Comparison of ENCODE assay signal across 18 cellular contexts in the genomic region with DNA sequence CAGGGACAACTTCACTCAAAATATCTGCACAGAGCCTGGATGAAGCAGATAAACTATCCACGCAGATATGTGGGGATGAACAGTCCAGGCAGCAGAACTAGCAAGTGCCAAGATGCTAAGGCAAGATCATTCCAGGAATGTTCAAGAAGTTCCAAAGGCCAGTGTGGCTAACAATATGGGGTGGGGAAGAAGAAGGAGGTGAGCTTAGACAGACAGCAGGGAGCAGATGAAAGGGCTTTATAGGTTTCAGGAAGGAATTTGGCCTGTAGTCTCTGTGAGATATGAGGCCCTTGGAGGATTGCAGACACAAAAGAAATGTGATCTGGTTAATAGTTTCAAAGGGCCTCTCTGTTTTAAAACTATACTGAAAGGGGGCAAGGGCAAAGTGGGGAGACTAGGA.
A peak's percentile ranks its signal among the peaks of the same experiment; 100 is the strongest.
DNase-seq lines count a peak whose midpoint lies in the region; ATAC-seq and TF ChIP-seq lines count a peak whose summit lies in the region.
"Had no signal": no experiment of that assay in that cellular context is flagged by ENCODE, and none has a peak within 500 bp of the region (broad histone marks: within the 10 kb centered on the region; RNA-seq: fewer than 3 reads in every experiment).

No MANE protein-coding gene starts in this region.

- no peak overlapping the region for H2AK5ac ChIP-seq in mesendoderm (ENCODE audit: low read length)

- no peaks in the 10 kb centered on the region for H3K27me3 ChIP-seq in mesendoderm (ENCODE audit: insufficient read depth, low read length, poor library complexity)

- TF ChIP-seq CTCF in glutamatergic neuron (IDR thresholded peaks at IDR 0.05; ENCODE audit: partially characterized antibody, unreplicated experiment) (no peak), nephron (IDR thresholded peaks at IDR 0.05; ENCODE audit: unreplicated experiment in 3 of 3) (no peak)

- H3K9ac ChIP-seq in mesendoderm (ENCODE audit: low read length): no peak overlapping the region
- H3K9ac ChIP-seq: GM23248 had no signal

- H2BK5ac ChIP-seq in mesendoderm (ENCODE audit: low read length): no peak overlapping the region

- no peak overlapping the region for H4K8ac ChIP-seq in mesendoderm (ENCODE audit: low read depth, low read length)

- no peaks in the 10 kb centered on the region for H3K79me2 ChIP-seq in mesendoderm (ENCODE audit: control insufficient read depth, insufficient read depth, low read length)

- no peak for ATAC-seq in HG02840 (IDR thresholded peaks at IDR 0.05; ENCODE audit: low FRiP score, unreplicated experiment)
- ATAC-seq: GM12878 had no signal

- no peak overlapping the region for H4K5ac ChIP-seq in mesendoderm (ENCODE audit: low read length)

- H3K4me3 ChIP-seq in mesendoderm (ENCODE audit: low read length): no peak overlapping the region
- H3K4me3 ChIP-seq: GM12878, GM23248 had no signal

- no peak overlapping the region for H3K4me2 ChIP-seq in mesendoderm (ENCODE audit: low read length)

- no peak overlapping the region for H2BK120ac ChIP-seq in mesendoderm (ENCODE audit: low read depth, low read length)

- H3K36me3 ChIP-seq in mesendoderm (ENCODE audit: control insufficient read depth, insufficient read depth, low read length): no peaks in the 10 kb centered on the region

- H3K4me1 ChIP-seq in mesendoderm (ENCODE audit: control insufficient read depth, low read depth, low read length): no peaks in the 10 kb centered on the region

- no peak overlapping the region for H3K4ac ChIP-seq in mesendoderm (ENCODE audit: low read depth, low read length)

- H2BK15ac ChIP-seq in mesendoderm (replicated peaks; ENCODE audit: low read depth): no peak overlapping the region

- H3K4me3 Mint-ChIP-seq in glutamatergic neuron (ENCODE audit: unreplicated experiment): peak overlapping the region; percentile 14
- no peak overlapping the region for H3K4me3 Mint-ChIP-seq in nephron
- H3K4me3 Mint-ChIP-seq: CD4-positive, alpha-beta memory T cell had no signal

- DNase-seq in ELF-1 (ENCODE audit: low read depth, low spot score): peak; percentile 23
- DNase-seq in glutamatergic neuron: no peak
- peak; percentile 16 for DNase-seq in mesendoderm
- DNase-seq in activated T-cell treated with anti-CD3 and anti-CD28 coated beads for 4 hours: no peak
- no peak for DNase-seq in activated CD4-positive, alpha-beta T cell treated with anti-CD3 and anti-CD28 coated beads for 48 hours
- DNase-seq in activated CD4-positive, alpha-beta T cell treated with anti-CD3 and anti-CD28 coated beads, Interleukin-2, amount 50 U/mL, for 1 hour: no peak
- DNase-seq: C1 segment of cervical spinal cord; CD4-positive, alpha-beta memory T cell; COR-L47; DMS153; DND-41; GDM1; GM23248; H7; HCEC 1CT had no signal

- H3K4me1 Mint-ChIP-seq in glutamatergic neuron (ENCODE audit: low read depth, unreplicated experiment): peaks cover 20% of the 10 kb centered on the region
- H3K4me1 Mint-ChIP-seq in nephron: peaks cover 16% of the 10 kb centered on the region
- H3K4me1 Mint-ChIP-seq: CD4-positive, alpha-beta memory T cell had no signal

- peaks cover 2% of the 10 kb centered on the region for H3K27me3 Mint-ChIP-seq in glutamatergic neuron (ENCODE audit: unreplicated experiment)
- no peaks in the 10 kb centered on the region for H3K27me3 Mint-ChIP-seq in nephron (ENCODE audit: low read depth)

- no CpG with 5 or more reads among the region's 1 CpG for WGBS in mesendoderm (ENCODE audit: extremely low coverage, insufficient coverage, low lambda C conversion rate)

- H3K9me3 Mint-ChIP-seq in glutamatergic neuron (ENCODE audit: unreplicated experiment) (peaks cover 2% of the 10 kb centered on the region), nephron (no peaks in the 10 kb centered on the region)

- H3K36me3 Mint-ChIP-seq in glutamatergic neuron (ENCODE audit: unreplicated experiment) (no peaks in the 10 kb centered on the region), nephron (ENCODE audit: low read depth) (no peaks in the 10 kb centered on the region)
- H3K36me3 Mint-ChIP-seq: CD4-positive, alpha-beta memory T cell had no signal

- H3K23ac ChIP-seq in mesendoderm (ENCODE audit: low read length): no peak overlapping the region

- H3K18ac ChIP-seq in mesendoderm (ENCODE audit: low read length): no peak overlapping the region

- no peak overlapping the region for H3K27ac ChIP-seq in mesendoderm (ENCODE audit: low read depth, low read length)
- H3K27ac ChIP-seq: GM23248 had no signal

- H3K27ac Mint-ChIP-seq in glutamatergic neuron (ENCODE audit: unreplicated experiment) (no peak overlapping the region), nephron (peak overlapping the region in 2 of 3 experiments; percentile 11 to 16)
- H3K27ac Mint-ChIP-seq: CD4-positive, alpha-beta memory T cell had no signal

- no peak overlapping the region for H3K56ac ChIP-seq in mesendoderm (ENCODE audit: low read length)

- no peaks in the 10 kb centered on the region for H3K79me1 ChIP-seq in mesendoderm (ENCODE audit: low read length)

Comparison
In these comparisons a context has a peak if more than half of its experiments do, and no peak if none do; other contexts are left out.
1. DNase-seq: peak in ELF-1 (single experiment) and mesendoderm (single experiment); none in glutamatergic neuron (single experiment), activated T-cell treated with anti-CD3 and anti-CD28 coated beads for 4 hours (single experiment), activated CD4-positive, alpha-beta T cell treated with anti-CD3 and anti-CD28 coated beads for 48 hours (single experiment) and activated CD4-positive, alpha-beta T cell treated with anti-CD3 and anti-CD28 coated beads, Interleukin-2, amount 50 U/mL, for 1 hour (single experiment).